Comparison of ENCODE assay signal across 2 cellular contexts in genomic region chr11:118214210-118214914, GRCh38.
TF ChIP-seq lines count a peak whose summit lies in the region.

No MANE protein-coding gene starts in this region.

TF ChIP-seq in HepG2, 621 proteins besides CTCF, POLR2A, EP300 and RAD21:
- no peak for TF ChIP-seq ZFP90 (CRISPR knock-in tag; IDR thresholded peaks at IDR 0.05; ENCODE audit: borderline replicate concordance)
- no peak for TF ChIP-seq SRSF1 (optimal IDR thresholded peaks at IDR 0.05; ENCODE audit: low read depth, low read length)
- no peak for TF ChIP-seq ZBED4 (CRISPR knock-in tag; IDR thresholded peaks at IDR 0.05; ENCODE audit: borderline replicate concordance)
- TF ChIP-seq ARID3A (IDR thresholded peaks at IDR 0.05; ENCODE audit: low read depth, low read length): no peak
- TF ChIP-seq BRD4 (CRISPR knock-in tag; IDR thresholded peaks at IDR 0.05): peak; percentile 10; the same call in 1 of the 2 replicates
- no peak for TF ChIP-seq MTF1 (CRISPR knock-in tag; IDR thresholded peaks at IDR 0.05)
- no peak for TF ChIP-seq ZNF44 (CRISPR knock-in tag; IDR thresholded peaks at IDR 0.05)
- TF ChIP-seq FOXJ3 (CRISPR knock-in tag; IDR thresholded peaks at IDR 0.05; ENCODE audit: borderline replicate concordance): no peak
- 0 out of 2 replicates have a peak, but pooled peaks have one; percentile 23 for TF ChIP-seq ZNF747 (CRISPR knock-in tag; IDR thresholded peaks at IDR 0.05; ENCODE audit: borderline replicate concordance)
- TF ChIP-seq ZNF501 (CRISPR knock-in tag; IDR thresholded peaks at IDR 0.05): 0 out of 2 replicates have a peak, but pooled peaks have one; percentile 26
- TF ChIP-seq ZNF496 (CRISPR knock-in tag; IDR thresholded peaks at IDR 0.05; ENCODE audit: insufficient replicate concordance): no peak
- TF ChIP-seq ZNF292 (CRISPR knock-in tag; IDR thresholded peaks at IDR 0.05; ENCODE audit: borderline replicate concordance, low read depth): no peak
- TF ChIP-seq ZSCAN25 (CRISPR knock-in tag; IDR thresholded peaks at IDR 0.05): 0 out of 2 replicates have a peak, but pooled peaks have one; percentile 4
- TF ChIP-seq, protein P1, sequence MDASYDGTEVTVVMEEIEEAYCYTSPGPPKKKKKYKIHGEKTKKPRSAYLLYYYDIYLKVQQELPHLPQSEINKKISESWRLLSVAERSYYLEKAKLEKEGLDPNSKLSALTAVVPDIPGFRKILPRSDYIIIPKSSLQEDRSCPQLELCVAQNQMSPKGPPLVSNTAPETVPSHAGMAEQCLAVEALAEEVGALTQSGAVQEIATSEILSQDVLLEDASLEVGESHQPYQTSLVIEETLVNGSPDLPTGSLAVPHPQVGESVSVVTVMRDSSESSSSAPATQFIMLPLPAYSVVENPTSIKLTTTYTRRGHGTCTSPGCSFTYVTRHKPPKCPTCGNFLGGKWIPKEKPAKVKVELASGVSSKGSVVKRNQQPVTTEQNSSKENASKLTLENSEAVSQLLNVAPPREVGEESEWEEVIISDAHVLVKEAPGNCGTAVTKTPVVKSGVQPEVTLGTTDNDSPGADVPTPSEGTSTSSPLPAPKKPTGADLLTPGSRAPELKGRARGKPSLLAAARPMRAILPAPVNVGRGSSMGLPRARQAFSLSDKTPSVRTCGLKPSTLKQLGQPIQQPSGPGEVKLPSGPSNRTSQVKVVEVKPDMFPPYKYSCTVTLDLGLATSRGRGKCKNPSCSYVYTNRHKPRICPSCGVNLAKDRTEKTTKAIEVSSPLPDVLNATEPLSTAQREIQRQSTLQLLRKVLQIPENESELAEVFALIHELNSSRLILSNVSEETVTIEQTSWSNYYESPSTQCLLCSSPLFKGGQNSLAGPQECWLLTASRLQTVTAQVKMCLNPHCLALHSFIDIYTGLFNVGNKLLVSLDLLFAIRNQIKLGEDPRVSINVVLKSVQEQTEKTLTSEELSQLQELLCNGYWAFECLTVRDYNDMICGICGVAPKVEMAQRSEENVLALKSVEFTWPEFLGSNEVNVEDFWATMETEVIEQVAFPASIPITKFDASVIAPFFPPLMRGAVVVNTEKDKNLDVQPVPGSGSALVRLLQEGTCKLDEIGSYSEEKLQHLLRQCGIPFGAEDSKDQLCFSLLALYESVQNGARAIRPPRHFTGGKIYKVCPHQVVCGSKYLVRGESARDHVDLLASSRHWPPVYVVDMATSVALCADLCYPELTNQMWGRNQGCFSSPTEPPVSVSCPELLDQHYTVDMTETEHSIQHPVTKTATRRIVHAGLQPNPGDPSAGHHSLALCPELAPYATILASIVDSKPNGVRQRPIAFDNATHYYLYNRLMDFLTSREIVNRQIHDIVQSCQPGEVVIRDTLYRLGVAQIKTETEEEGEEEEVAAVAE (CRISPR knock-in tag; IDR thresholded peaks at IDR 0.05; ENCODE audit: borderline replicate concordance): no peak
- no peak for TF ChIP-seq TOE1 (CRISPR knock-in tag; IDR thresholded peaks at IDR 0.05)
- TF ChIP-seq MEIS1 (CRISPR knock-in tag; IDR thresholded peaks at IDR 0.05; ENCODE audit: borderline replicate concordance): no peak
- TF ChIP-seq ZNF24 (IDR thresholded peaks at IDR 0.05): no peak
- no peak for TF ChIP-seq ONECUT2 (CRISPR knock-in tag; IDR thresholded peaks at IDR 0.05)
- TF ChIP-seq ZNF891 (CRISPR knock-in tag; IDR thresholded peaks at IDR 0.05): no peak
- TF ChIP-seq HHEX (CRISPR knock-in tag; IDR thresholded peaks at IDR 0.05): no peak
- no peak for TF ChIP-seq NR2C2 (CRISPR knock-in tag; IDR thresholded peaks at IDR 0.05; ENCODE audit: borderline replicate concordance)

TF ChIP-seq in HEK293T, 16 proteins besides CTCF, POLR2A, EP300 and RAD21:
- TF ChIP-seq HDGF (IDR thresholded peaks at IDR 0.05; ENCODE audit: borderline replicate concordance): no peak
- no peak for TF ChIP-seq ZNF384 (IDR thresholded peaks at IDR 0.05)
